In genomic region chr15:25427861-25428260, GRCh38 we compare ENCODE assay signal across 19 cellular contexts.
"Had no signal": no experiment of that assay in that cellular context is flagged by ENCODE, and none has a peak within 500 bp of the region (broad histone marks: within the 10 kb centered on the region; RNA-seq: fewer than 3 reads in every experiment).

No MANE protein-coding gene starts in this region.

- H3K4me3 ChIP-seq: SJSA1 had no signal

- H3K9me3 ChIP-seq: SJSA1 had no signal

- DNase-seq: activated CD4-positive, alpha-beta memory T cell treated with anti-CD3 and anti-CD28 coated beads, Interleukin-2, amount 10 ng/mL, durations not matched to agents 7 days and 5 days; activated CD4-positive, alpha-beta T cell treated with anti-CD3 and anti-CD28 coated beads for 36 hours; activated CD4-positive, alpha-beta T cell treated with anti-CD3 and anti-CD28 coated beads, Interleukin-2, amount 50 U/mL, for 1 hour; activated naive CD4-positive, alpha-beta T cell treated with anti-CD3 and anti-CD28 coated beads, Interleukin-2, amount 50 U/mL, for 16 hours; activated T-cell treated with anti-CD3 and anti-CD28 coated beads for 4 hours; amygdala; MM.1S; NCI-H1105 treated with DMSO at 0.1 percent for 48 hours; NCI-H1436 treated with DMSO at 0.1 percent for 48 hours; NCI-H187; NCI-H2081; NCI-H446; NCI-H524; PC-3; SHP77; T-helper 9 cell; WERI-Rb-1 had no signal

- H3K27ac ChIP-seq: SJSA1, WERI-Rb-1 had no signal

- H3K4me1 ChIP-seq: SJSA1 had no signal

- ATAC-seq: activated CD4-positive, alpha-beta T cell treated with anti-CD3 and anti-CD28 coated beads for 36 hours; SK-N-SH treated with all-trans-retinoic acid at 6 μM for 48 hours had no signal
